In genomic region chr6:11847515-11848244, GRCh38 we compare ENCODE assay signal across 1 cellular context.
TF ChIP-seq lines count a peak whose summit lies in the region.

No MANE protein-coding gene starts in this region.

TF ChIP-seq in WTC11, 78 proteins besides CTCF, POLR2A, EP300 and RAD21 (continued from another document):
- TF ChIP-seq NR3C1 (CRISPR knock-in tag; conservative IDR thresholded peaks at IDR 0.05; ENCODE audit: low read depth) = no peak
- TF ChIP-seq, protein P1, sequence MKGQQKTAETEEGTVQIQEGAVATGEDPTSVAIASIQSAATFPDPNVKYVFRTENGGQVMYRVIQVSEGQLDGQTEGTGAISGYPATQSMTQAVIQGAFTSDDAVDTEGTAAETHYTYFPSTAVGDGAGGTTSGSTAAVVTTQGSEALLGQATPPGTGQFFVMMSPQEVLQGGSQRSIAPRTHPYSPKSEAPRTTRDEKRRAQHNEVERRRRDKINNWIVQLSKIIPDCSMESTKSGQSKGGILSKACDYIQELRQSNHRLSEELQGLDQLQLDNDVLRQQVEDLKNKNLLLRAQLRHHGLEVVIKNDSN (CRISPR knock-in tag; IDR thresholded peaks at IDR 0.05) = no peak
- no peak for TF ChIP-seq ZSCAN18 (CRISPR knock-in tag; IDR thresholded peaks at IDR 0.05)
- TF ChIP-seq ZNF232 (CRISPR knock-in tag; IDR thresholded peaks at IDR 0.05) = no peak
- no peak for TF ChIP-seq ZNF532 (CRISPR knock-in tag; IDR thresholded peaks at IDR 0.05; ENCODE audit: borderline replicate concordance)
- TF ChIP-seq ESRRA (CRISPR knock-in tag; IDR thresholded peaks at IDR 0.05; ENCODE audit: borderline replicate concordance) = no peak
- no peak for TF ChIP-seq TEAD4 (CRISPR knock-in tag; IDR thresholded peaks at IDR 0.05)
- TF ChIP-seq, protein P2, sequence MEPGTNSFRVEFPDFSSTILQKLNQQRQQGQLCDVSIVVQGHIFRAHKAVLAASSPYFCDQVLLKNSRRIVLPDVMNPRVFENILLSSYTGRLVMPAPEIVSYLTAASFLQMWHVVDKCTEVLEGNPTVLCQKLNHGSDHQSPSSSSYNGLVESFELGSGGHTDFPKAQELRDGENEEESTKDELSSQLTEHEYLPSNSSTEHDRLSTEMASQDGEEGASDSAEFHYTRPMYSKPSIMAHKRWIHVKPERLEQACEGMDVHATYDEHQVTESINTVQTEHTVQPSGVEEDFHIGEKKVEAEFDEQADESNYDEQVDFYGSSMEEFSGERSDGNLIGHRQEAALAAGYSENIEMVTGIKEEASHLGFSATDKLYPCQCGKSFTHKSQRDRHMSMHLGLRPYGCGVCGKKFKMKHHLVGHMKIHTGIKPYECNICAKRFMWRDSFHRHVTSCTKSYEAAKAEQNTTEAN (CRISPR knock-in tag; IDR thresholded peaks at IDR 0.05) = no peak
